1 cellular context compared by ENCODE assay signal in genomic region chr7:117014673-117015133, GRCh38.
TF ChIP-seq lines count a peak whose summit lies in the region.

No MANE protein-coding gene starts in this region.

TF ChIP-seq in HEK293, 187 proteins besides CTCF, POLR2A, EP300 and RAD21 (continued from another document):
- TF ChIP-seq ZNF138 (tag by site-specific recombination; IDR thresholded peaks at IDR 0.05; ENCODE audit: borderline replicate concordance) (no peak), TSHZ1 (tag by site-specific recombination; IDR thresholded peaks at IDR 0.05; ENCODE audit: borderline replicate concordance) (no peak), ZNF529 (tag by site-specific recombination; IDR thresholded peaks at IDR 0.05; ENCODE audit: insufficient replicate concordance) (no peak), ZNF707 (tag by site-specific recombination; IDR thresholded peaks at IDR 0.05) (no peak), ZBTB49 (tag by site-specific recombination; IDR thresholded peaks at IDR 0.05; ENCODE audit: low read depth) (no peak), ZNF776 (tag by site-specific recombination; IDR thresholded peaks at IDR 0.05; ENCODE audit: borderline replicate concordance) (no peak), EGR2 (tag by site-specific recombination; IDR thresholded peaks at IDR 0.05; ENCODE audit: low read depth) (peak; percentile 42; the same call in 1 of the 2 replicates), KLF8 (tag by site-specific recombination; IDR thresholded peaks at IDR 0.05) (no peak), ZNF366 (tag by site-specific recombination; conservative IDR thresholded peaks at IDR 0.05) (peak; percentile 31; the same call in 1 of the 2 replicates), PBX3 (CRISPR knock-in tag; IDR thresholded peaks at IDR 0.05) (no peak), ZNF184 (tag by site-specific recombination; IDR thresholded peaks at IDR 0.05) (no peak), ZNF24 (tag by site-specific recombination; IDR thresholded peaks at IDR 0.05) (no peak), ZNF558 (tag by site-specific recombination; IDR thresholded peaks at IDR 0.05) (no peak), ZNF248 (tag by site-specific recombination; IDR thresholded peaks at IDR 0.05) (no peak), ZNF544 (tag by site-specific recombination; IDR thresholded peaks at IDR 0.05) (no peak), ZFHX2 (tag by site-specific recombination; conservative IDR thresholded peaks at IDR 0.05) (peak; percentile 51), ZNF23 (tag by site-specific recombination; IDR thresholded peaks at IDR 0.05; ENCODE audit: borderline replicate concordance) (no peak), ZFP69B (tag by site-specific recombination; IDR thresholded peaks at IDR 0.05) (no peak), ZBTB21 (tag by site-specific recombination; IDR thresholded peaks at IDR 0.05) (no peak), MYNN (tag by site-specific recombination; IDR thresholded peaks at IDR 0.05; ENCODE audit: borderline replicate concordance) (no peak), BCL11B (tag by site-specific recombination; IDR thresholded peaks at IDR 0.05; ENCODE audit: low read depth) (no peak), ZNF449 (tag by site-specific recombination; IDR thresholded peaks at IDR 0.05) (peak; percentile 89), ZNF585B (tag by site-specific recombination; IDR thresholded peaks at IDR 0.05) (no peak), ZIC2 (tag by site-specific recombination; IDR thresholded peaks at IDR 0.05) (no peak), ZNF223 (tag by site-specific recombination; IDR thresholded peaks at IDR 0.05) (no peak), ZNF654 (tag by site-specific recombination; IDR thresholded peaks at IDR 0.05; ENCODE audit: low read depth) (no peak), ZNF76 (tag by site-specific recombination; IDR thresholded peaks at IDR 0.05; ENCODE audit: borderline replicate concordance, low read depth) (no peak), PRDM1 (tag by site-specific recombination; IDR thresholded peaks at IDR 0.05) (no peak), REPIN1 (tag by site-specific recombination; IDR thresholded peaks at IDR 0.05; ENCODE audit: low read depth) (no peak), ZSCAN4 (tag by site-specific recombination; IDR thresholded peaks at IDR 0.05) (no peak), ZNF280C (tag by site-specific recombination; IDR thresholded peaks at IDR 0.05) (no peak), KLF10 (tag by site-specific recombination; IDR thresholded peaks at IDR 0.05) (peak; percentile 76; the same call in 1 of the 2 replicates), KLF9 (tag by site-specific recombination; IDR thresholded peaks at IDR 0.05; ENCODE audit: low read depth) (peak; percentile 30; the same call in 1 of the 2 replicates), PRDM10 (tag by site-specific recombination; IDR thresholded peaks at IDR 0.05) (0 out of 2 replicates have a peak, but pooled peaks have one; percentile 38), ZNF660 (tag by site-specific recombination; IDR thresholded peaks at IDR 0.05) (0 out of 2 replicates have a peak, but pooled peaks have one; percentile 25), PRDM2 (tag by site-specific recombination; IDR thresholded peaks at IDR 0.05; ENCODE audit: borderline replicate concordance) (no peak), ZNF530 (tag by site-specific recombination; IDR thresholded peaks at IDR 0.05; ENCODE audit: low read depth) (no peak)
